16 cellular contexts compared by ENCODE assay signal in genomic region chr15:43871835-43872234, GRCh38. TPM values are rescaled to one million over a fixed set of nuclear protein-coding genes. Genes with fewer than 3 reads are reported as not detected.
DNase-seq lines count a peak whose midpoint lies in the region; ATAC-seq, FAIRE-seq and TF ChIP-seq lines count a peak whose summit lies in the region.
"Had no signal": no experiment of that assay in that cellular context is flagged by ENCODE, and none has a peak within 500 bp of the region (broad histone marks: within the 10 kb centered on the region; RNA-seq: fewer than 3 reads in every experiment).

No MANE protein-coding gene starts in this region.

- TF ChIP-seq CTCF in cardiac muscle cell (IDR thresholded peaks at IDR 0.05; ENCODE audit: low read depth, low read length) (no peak), right atrium auricular region (IDR thresholded peaks at IDR 0.05) (no peak), K562 (IDR thresholded peaks at IDR 0.05 in 2 of 3, conservative IDR thresholded peaks at IDR 0.05 in 1 of 3; ENCODE audit: insufficient read depth in 2 of 3, low read depth in 1 of 3, low read length in 3 of 3) (no peak)

- peak overlapping the region; percentile 58 for H3K27ac ChIP-seq in cardiac muscle cell
- no peak overlapping the region for H3K27ac ChIP-seq in right atrium auricular region
- no peak overlapping the region for H3K27ac ChIP-seq in K562 (ENCODE audit: extremely low read depth, low read depth, low read length)
- H3K27ac ChIP-seq: BLaER1, C4-2B had no signal

- DNase-seq in cardiac muscle cell (ENCODE audit: low read depth in 1 of 2, low spot score in 1 of 2) (no peak), right atrium auricular region (ENCODE audit: low spot score) (no peak), left ventricle myocardium superior (no peak), left cardiac atrium (no peak), K562 (ENCODE audit: extremely low read depth in 1 of 4, low spot score in 3 of 4) (no peak), SKM-1 treated with dmso at 0.1 percent for 144 hours (lab: John Stamatoyannopoulos, UW; ENCODE audit: unreplicated experiment) (no peak)
- DNase-seq in central memory CD4-positive, alpha-beta T cell: no peak
- DNase-seq: CD8-positive, alpha-beta T cell; DMS153; DND-41; GOT3 had no signal

- H3K36me3 ChIP-seq in cardiac muscle cell (peaks cover 4% of the 10 kb centered on the region), right atrium auricular region (peaks cover 8% of the 10 kb centered on the region), K562 (ENCODE audit: control insufficient read depth, insufficient read depth, low read length) (peaks cover 66% of the 10 kb centered on the region; the same call in 2 of the 3 replicates)

- POLR2A ChIA-PET in K562 (lab: Yijun Ruan, JAX): interaction anchor here (0.7 to 1.0 kb wide), 2 partner anchors 11 to 28 kb away, joined by 3 to 4 read pairs; no protein-coding TSS in a partner anchor

- CTCF ChIA-PET in K562 (lab: Yijun Ruan, JAX; ENCODE audit: low intra/inter-chr PET ratio): interaction anchor here (0.6 to 2.2 kb wide), 3 partner anchors 194 to 1165 kb away, joined by 3 to 21 read pairs (median 5); no protein-coding TSS in a partner anchor

- BruUV-seq in K562 (replicated peaks; lab: Mats Ljungman, UMichigan): no TSS peak

- no peak overlapping the region for H3K4me2 ChIP-seq in K562 (ENCODE audit: insufficient read depth, low read length)
- H3K4me2 ChIP-seq: BLaER1 had no signal

- H3K9ac ChIP-seq in K562 (ENCODE audit: insufficient read depth in 1 of 2, low read depth in 2 of 2, low read length in 2 of 2): no peak overlapping the region
- H3K9ac ChIP-seq: BLaER1 had no signal

- H3K9me1 ChIP-seq in K562 (ENCODE audit: control insufficient read depth, insufficient read depth, low read length): peaks cover 5% of the 10 kb centered on the region

- H3K79me2 ChIP-seq in K562 (ENCODE audit: control insufficient read depth, insufficient read depth, low read length): no peaks in the 10 kb centered on the region

- H3K4me1 ChIP-seq in cardiac muscle cell (ENCODE audit: low read depth) (peaks cover 18% of the 10 kb centered on the region), right atrium auricular region (no peaks in the 10 kb centered on the region), K562 (replicated peaks in 1 of 2; ENCODE audit: control insufficient read depth in 2 of 2, insufficient read depth in 2 of 2, low read length in 2 of 2) (no peaks in the 10 kb centered on the region)

- FAIRE-seq in K562 (lab: Jason Lieb, UNC): no peak
- FAIRE-seq: GM19239 had no signal

- no peak overlapping the region for H2AFZ ChIP-seq in K562 (ENCODE audit: low read depth, low read length)

- WGBS in K562 (ENCODE audit: insufficient coverage, low coverage, missing lambda C conversion rate): 92% methylated on average over 2 of the region's 2 CpGs

- peak; percentile 44 for ATAC-seq in left ventricle myocardium superior
- no peak for ATAC-seq in left cardiac atrium
- no peak for ATAC-seq in K562
- ATAC-seq: CD8-positive, alpha-beta T cell had no signal

- in situ Hi-C loops in K562 (cut with MboI): no loop called here

- H3K27me3 ChIP-seq in cardiac muscle cell (no peaks in the 10 kb centered on the region), right atrium auricular region (no peaks in the 10 kb centered on the region), K562 (ENCODE audit: control insufficient read depth in 2 of 2, insufficient read depth in 2 of 2, low read length in 2 of 2) (no peaks in the 10 kb centered on the region)
- H3K27me3 ChIP-seq: BLaER1 had no signal

- TF ChIP-seq RAD21 in K562 (CRISPR knock-in tag; conservative IDR thresholded peaks at IDR 0.05 in 1 of 2, IDR thresholded peaks at IDR 0.05 in 1 of 2): no peak

- TF ChIP-seq POLR2A in K562 (conservative IDR thresholded peaks at IDR 0.05): no peak

- H3K9me3 ChIP-seq in cardiac muscle cell (ENCODE audit: low read depth): no peaks in the 10 kb centered on the region
- H3K9me3 ChIP-seq in right atrium auricular region: no peaks in the 10 kb centered on the region
- no peaks in the 10 kb centered on the region for H3K9me3 ChIP-seq in K562 (replicated peaks; ENCODE audit: control insufficient read depth, insufficient read depth, low read depth, low read length)
- H3K9me3 ChIP-seq: BLaER1, Caco-2, HAP-1 had no signal

- intact Hi-C loops in left ventricle myocardium superior (cut with micrococcal nuclease): no loop called here
- intact Hi-C loops in left cardiac atrium (cut with DNase I): loop anchor here in 1 of 2 donors (10.0 kb wide), 2 partner anchors 193 to 343 kb away; no protein-coding TSS in a partner anchor
- intact Hi-C loops in K562 (cut with micrococcal nuclease): no loop called here

- H4K20me1 ChIP-seq in K562 (replicated peaks; ENCODE audit: control insufficient read depth, insufficient read depth, low read length): no peaks in the 10 kb centered on the region
- H4K20me1 ChIP-seq: BLaER1 had no signal

- H3K4me3 ChIP-seq in cardiac muscle cell (no peak overlapping the region), right atrium auricular region (no peak overlapping the region), K562 (no peak overlapping the region)
- H3K4me3 ChIP-seq: BLaER1, HAP-1 had no signal

- no peak for TF ChIP-seq EP300 in K562 (IDR thresholded peaks at IDR 0.05; ENCODE audit: low read length)

RNA-seq across cellular contexts. Expression of gene WDR76, which starts 45.0 kb away (rescaled TPM):
- total RNA-seq in cardiac muscle cell (7.9 and 8.2 TPM in 2 replicates), right atrium auricular region (1 to 10 TPM; 1.7 to 3.7 TPM), left ventricle myocardium superior (1.5 TPM), left cardiac atrium (1 to 10 TPM; 1.5 to 4.3 TPM), K562 (2014; rRNA removed) (37.6 and 40.4 TPM in 2 replicates), K562 (2014; rRNA removed; fragmentation: Illumina TruSeq; extraction: Trizol) (69.5 and 85.1 TPM in 2 replicates), K562 (2015; rRNA removed; fragmentation: Illumina TruSeq; extraction: Trizol) (58.4 and 62.5 TPM in 2 replicates), K562 (2021) (43.7 and 46.3 TPM in 2 replicates)
- polyA plus RNA-seq in cardiac muscle cell (1.5 and 4.0 TPM in 2 replicates), K562 (2011; rRNA removed) (22.8 and 31.8 TPM in 2 replicates), K562 (2014; fragmentation: Illumina TruSeq; extraction: Trizol) (47.7 and 58.6 TPM in 2 replicates), K562 (2014; fragmentation: Nextera tagmentation; extraction: Ambion mirVana) (10 to 100 TPM in 1 of 2 experiments, 1 to 10 TPM in 1; 9.8 to 22.8 TPM), K562 (2014; rRNA removed) (37.1 and 44.4 TPM in 2 replicates)
- total RNA-seq in K562 (2011; cell fraction: chromatin; rRNA removed; ENCODE audit: low replicate concordance): 23.0 and 47.6 TPM in 2 replicates
- total RNA-seq in K562 (2011; cell fraction: nucleolus; rRNA removed): 10.8 and 12.1 TPM in 2 replicates
- 15.4 and 20.5 TPM in 2 replicates for total RNA-seq in K562 (2011; cell fraction: nucleoplasm; rRNA removed)
- 8.5 and 12.3 TPM in 2 replicates for polyA plus RNA-seq in K562 (2011; cell fraction: cytosol; rRNA removed)
- polyA plus RNA-seq in K562 (2011; cell fraction: nucleus; rRNA removed): 9.7 and 10.2 TPM in 2 replicates
- polyA plus RNA-seq in K562 (2012): 28.3 and 31.8 TPM in 2 replicates
- 40.4 and 43.0 TPM in 2 replicates for polyA minus RNA-seq in K562 (2011; rRNA and poly(A)+ RNA removed)
- 16.2 and 21.7 TPM in 2 replicates for polyA minus RNA-seq in K562 (2011; cell fraction: cytosol; rRNA and poly(A)+ RNA removed)
- 7.1 and 11.0 TPM in 2 replicates for polyA minus RNA-seq in K562 (2011; cell fraction: nucleus; rRNA and poly(A)+ RNA removed)

RNA-seq across cellular contexts. Expression of gene MFAP1, which starts 47.3 kb away (rescaled TPM):
- total RNA-seq in cardiac muscle cell (21.4 and 28.0 TPM in 2 replicates), right atrium auricular region (10 to 100 TPM; 12.3 to 16.6 TPM), left ventricle myocardium superior (19.3 TPM), left cardiac atrium (10 to 100 TPM; 16.9 to 17.8 TPM), K562 (2014; rRNA removed) (35.9 and 44.6 TPM in 2 replicates), K562 (2014; rRNA removed; fragmentation: Illumina TruSeq; extraction: Trizol) (64.1 and 72.5 TPM in 2 replicates), K562 (2015; rRNA removed; fragmentation: Illumina TruSeq; extraction: Trizol) (57.1 and 59.8 TPM in 2 replicates), K562 (2021) (34.3 and 37.1 TPM in 2 replicates)
- polyA plus RNA-seq in cardiac muscle cell (39.2 and 42.4 TPM in 2 replicates), K562 (2011; rRNA removed) (25.1 and 37.4 TPM in 2 replicates), K562 (2014; fragmentation: Illumina TruSeq; extraction: Trizol) (57.8 and 62.8 TPM in 2 replicates), K562 (2014; fragmentation: Nextera tagmentation; extraction: Ambion mirVana) (10 to 100 TPM; 34.9 to 64.0 TPM), K562 (2014; rRNA removed) (38.9 and 48.2 TPM in 2 replicates)
- total RNA-seq in K562 (2011; cell fraction: chromatin; rRNA removed; ENCODE audit: low replicate concordance): 14.8 and 40.8 TPM in 2 replicates
- total RNA-seq in K562 (2011; cell fraction: nucleolus; rRNA removed): 11.4 and 14.7 TPM in 2 replicates
- total RNA-seq in K562 (2011; cell fraction: nucleoplasm; rRNA removed): 17.6 and 18.2 TPM in 2 replicates
- polyA plus RNA-seq in K562 (2011; cell fraction: cytosol; rRNA removed): 15.0 and 21.6 TPM in 2 replicates
- 10.3 and 13.6 TPM in 2 replicates for polyA plus RNA-seq in K562 (2011; cell fraction: nucleus; rRNA removed)
- 29.5 and 44.8 TPM in 2 replicates for polyA plus RNA-seq in K562 (2012)
- polyA minus RNA-seq in K562 (2011; rRNA and poly(A)+ RNA removed): 58.4 and 65.1 TPM in 2 replicates
- 11.1 and 18.8 TPM in 2 replicates for polyA minus RNA-seq in K562 (2011; cell fraction: cytosol; rRNA and poly(A)+ RNA removed)
- polyA minus RNA-seq in K562 (2011; cell fraction: nucleus; rRNA and poly(A)+ RNA removed): 5.8 and 14.3 TPM in 2 replicates
